ENCODE assay signal across 18 cellular contexts in genomic region chr9:112158629-112159228, GRCh38.
"Had no signal": no experiment of that assay in that cellular context is flagged by ENCODE, and none has a peak within 500 bp of the region (broad histone marks: within the 10 kb centered on the region; RNA-seq: fewer than 3 reads in every experiment).

No MANE protein-coding gene starts in this region.

- H3K27me3 ChIP-seq: esophagus muscularis mucosa, tibial nerve, uterus had no signal

- H3K4me1 Mint-ChIP-seq: activated CD8-positive, alpha-beta memory T cell treated with anti-CD3 and anti-CD28 coated beads, Interleukin-2, amount 10 ng/mL, durations not matched to agents 7 days and 5 days; neural crest cell had no signal

- H3K9me3 ChIP-seq: esophagus muscularis mucosa, tibial nerve, uterus had no signal

- H3K27ac Mint-ChIP-seq: activated CD4-positive, alpha-beta memory T cell treated with anti-CD3 and anti-CD28 coated beads, Interleukin-2, amount 10 ng/mL, durations not matched to agents 7 days and 5 days; activated CD8-positive, alpha-beta memory T cell treated with anti-CD3 and anti-CD28 coated beads, Interleukin-2, amount 10 ng/mL, durations not matched to agents 7 days and 5 days; activated naive CD8-positive, alpha-beta T cell had no signal

- ATAC-seq: activated CD8-positive, alpha-beta memory T cell treated with anti-CD3 and anti-CD28 coated beads, Interleukin-2, amount 10 ng/mL, durations not matched to agents 7 days and 5 days; left lobe of liver had no signal

- H3K27ac ChIP-seq: esophagus muscularis mucosa, skin epidermis, tibial nerve, uterus had no signal

- H3K4me3 ChIP-seq: esophagus muscularis mucosa, skin epidermis, tibial nerve, uterus had no signal

- DNase-seq: activated CD4-positive, alpha-beta memory T cell treated with anti-CD3 and anti-CD28 coated beads, Interleukin-2, amount 10 ng/mL, durations not matched to agents 7 days and 5 days; activated CD4-positive, alpha-beta T cell treated with anti-CD3 and anti-CD28 coated beads for 48 hours; activated CD4-positive, CD25-positive, alpha-beta regulatory T cell; activated CD8-positive, alpha-beta memory T cell treated with anti-CD3 and anti-CD28 coated beads, Interleukin-2, amount 10 ng/mL, durations not matched to agents 7 days and 5 days; dermis blood vessel endothelial cell; effector memory CD4-positive, alpha-beta T cell; hippocampal formation; retina; stimulated activated naive CD8-positive, alpha-beta T cell treated with anti-CD3 and anti-CD28 coated beads, Interleukin-15, Interleukin-2, amounts not matched to agents 100 U/mL and 50 U/mL, for 24 hours; substantia nigra; T-helper 9 cell; uterus had no signal

- H3K4me1 ChIP-seq: esophagus muscularis mucosa, uterus had no signal

- H3K4me3 Mint-ChIP-seq: activated CD4-positive, alpha-beta memory T cell treated with anti-CD3 and anti-CD28 coated beads, Interleukin-2, amount 10 ng/mL, durations not matched to agents 7 days and 5 days; activated CD8-positive, alpha-beta memory T cell treated with anti-CD3 and anti-CD28 coated beads, Interleukin-2, amount 10 ng/mL, durations not matched to agents 7 days and 5 days; activated naive CD8-positive, alpha-beta T cell; neural crest cell had no signal

- H3K27me3 Mint-ChIP-seq: activated CD4-positive, alpha-beta memory T cell treated with anti-CD3 and anti-CD28 coated beads, Interleukin-2, amount 10 ng/mL, durations not matched to agents 7 days and 5 days; activated CD8-positive, alpha-beta memory T cell treated with anti-CD3 and anti-CD28 coated beads, Interleukin-2, amount 10 ng/mL, durations not matched to agents 7 days and 5 days; activated naive CD8-positive, alpha-beta T cell had no signal

- H3K36me3 ChIP-seq: esophagus muscularis mucosa, tibial nerve, uterus had no signal

- H3K9me3 Mint-ChIP-seq: activated CD4-positive, alpha-beta memory T cell treated with anti-CD3 and anti-CD28 coated beads, Interleukin-2, amount 10 ng/mL, durations not matched to agents 7 days and 5 days; neural crest cell had no signal
